Comparison of ENCODE assay signal across 8 cellular contexts in genomic region chr1:42937141-42937696, GRCh38. TPM values are rescaled to one million over a fixed set of nuclear protein-coding genes. Genes with fewer than 3 reads are reported as not detected.
DNase-seq lines count a peak whose midpoint lies in the region; ATAC-seq and TF ChIP-seq lines count a peak whose summit lies in the region.

No MANE protein-coding gene starts in this region.

- no peak overlapping the region for H3K9ac ChIP-seq in adipocyte (ENCODE audit: low read length)
- H3K9ac ChIP-seq in mucosa of stomach (ENCODE audit: low read length), result peak overlapping the region; percentile 22

- ATAC-seq in GM21619 (IDR thresholded peaks at IDR 0.05; ENCODE audit: unreplicated experiment), result no peak

- POLR2A ChIA-PET in A673 (lab: Charles Lee; ENCODE audit: low non-redundant PET), result no interaction called here

- peaks cover 4% of the 10 kb centered on the region for H3K36me3 ChIP-seq in adipocyte (ENCODE audit: control insufficient read depth, insufficient read depth, low read length, severe bottlenecking)
- no peaks in the 10 kb centered on the region for H3K36me3 ChIP-seq in mucosa of stomach (ENCODE audit: control insufficient read depth, insufficient read depth, low read length)
- H3K36me3 ChIP-seq in A673 (ENCODE audit: insufficient read depth, low read length, poor library complexity, severe bottlenecking), result peaks cover 9% of the 10 kb centered on the region

- no peak overlapping the region for H3K27ac ChIP-seq in A673 (ENCODE audit: low read depth, low read length, poor library complexity, severe bottlenecking)

- no TSS peak for BruUV-seq in A673 (replicated peaks; lab: Mats Ljungman, UMichigan)

- DNase-seq in AG10803 (ENCODE audit: low read depth), result peak; percentile 73
- peak; percentile 47 for DNase-seq in HuH-7 (ENCODE audit: low spot score)
- peak; percentile 86 for DNase-seq in adipocyte (ENCODE audit: low read depth)
- no peak for DNase-seq in A673 (ENCODE audit: low spot score)
- DNase-seq in middle frontal gyrus (ENCODE audit: extremely low spot score, low spot score), result no peak
- DNase-seq in NCI-H446 (lab: John Stamatoyannopoulos, UW), result no peak

- H3K4me3 ChIP-seq in AG10803 (ENCODE audit: low read length), result no peak overlapping the region
- H3K4me3 ChIP-seq in adipocyte (ENCODE audit: low read length), result no peak overlapping the region
- H3K4me3 ChIP-seq in mucosa of stomach (ENCODE audit: low read length), result no peak overlapping the region
- H3K4me3 ChIP-seq in A673 (ENCODE audit: low read depth, low read length, poor library complexity, severe bottlenecking), result no peak overlapping the region

- H3K9me3 ChIP-seq in adipocyte (ENCODE audit: control insufficient read depth, low read length) (no peaks in the 10 kb centered on the region), mucosa of stomach (ENCODE audit: control insufficient read depth, low read length) (no peaks in the 10 kb centered on the region), A673 (ENCODE audit: low read depth, low read length, poor library complexity, severe bottlenecking) (no peaks in the 10 kb centered on the region)

- CTCF ChIA-PET in A673 (lab: Charles Lee), result no interaction called here

- TF ChIP-seq CTCF in AG10803 (conservative IDR thresholded peaks at IDR 0.05; ENCODE audit: low read length) (no peak; the same call in 1 of the 2 replicates), A673 (conservative IDR thresholded peaks at IDR 0.05; ENCODE audit: low read depth, low read length) (no peak)

- H3K27me3 ChIP-seq in adipocyte (replicated peaks; ENCODE audit: control insufficient read depth, insufficient read depth, low read length) (no peaks in the 10 kb centered on the region), mucosa of stomach (ENCODE audit: control insufficient read depth, insufficient read depth, low read length) (no peaks in the 10 kb centered on the region), A673 (replicated peaks; ENCODE audit: insufficient read depth, low read depth, low read length, poor library complexity) (no peaks in the 10 kb centered on the region)

- intact Hi-C loops in A673 (cut with micrococcal nuclease; ENCODE audit: unreplicated experiment), result no loop called here

- H3K4me1 ChIP-seq in adipocyte (ENCODE audit: control insufficient read depth, insufficient read depth, low read length) (peaks cover 48% of the 10 kb centered on the region), mucosa of stomach (ENCODE audit: control insufficient read depth, insufficient read depth, low read length) (peaks cover 100% of the 10 kb centered on the region), A673 (ENCODE audit: insufficient read depth, low read length, poor library complexity, severe bottlenecking) (peaks cover 15% of the 10 kb centered on the region)

RNA-seq across cellular contexts. Expression of gene SLC2A1, which starts 21.4 kb away (rescaled TPM):
- total RNA-seq in A673 (2021), result 36.7 and 43.2 TPM in 2 replicates

Comparison
In these comparisons a context has a peak if more than half of its experiments do, and no peak if none do; other contexts are left out.
1. DNase-seq: peak in AG10803 (single experiment), HuH-7 (single experiment) and adipocyte (single experiment); none in A673 (single experiment), middle frontal gyrus (single experiment) and NCI-H446 (0 of 2).